Comparison of ENCODE assay signal across 8 cellular contexts in genomic region chr14:54566410-54567223, GRCh38. TPM values are rescaled to one million over a fixed set of nuclear protein-coding genes. Genes with fewer than 3 reads are reported as not detected.
DNase-seq lines count a peak whose midpoint lies in the region; ATAC-seq and TF ChIP-seq lines count a peak whose summit lies in the region.

Gene SAMD4A (plus strand): TSS chr14:54567128. CDS start chr14:54567917, 789 bp downstream.

- peak; percentile 36 for ATAC-seq in GM19025 (IDR thresholded peaks at IDR 0.05; ENCODE audit: low read depth, unreplicated experiment)
- ATAC-seq in HG03175 (IDR thresholded peaks at IDR 0.05; ENCODE audit: unreplicated experiment): peak; percentile 27
- ATAC-seq in stimulated activated effector memory CD8-positive, alpha-beta T cell treated with anti-CD3 and anti-CD28 coated beads, Interleukin-12 subunit alpha, Interleukin-12 subunit beta, amount 100 ng/mL, for 72 hours: peak; percentile 12

- no peaks in the 10 kb centered on the region for H3K36me3 Mint-ChIP-seq in endothelial cell (ENCODE audit: low read depth, unreplicated experiment)
- no peaks in the 10 kb centered on the region for H3K36me3 Mint-ChIP-seq in stimulated activated effector memory CD8-positive, alpha-beta T cell treated with anti-CD3 and anti-CD28 coated beads, Interleukin-12 subunit alpha, Interleukin-12 subunit beta, amount 100 ng/mL, for 72 hours

- TF ChIP-seq CTCF in endothelial cell (IDR thresholded peaks at IDR 0.05; ENCODE audit: unreplicated experiment): peak; percentile 20

- peak; percentile 88 for DNase-seq in Ammon's horn (ENCODE audit: low spot score)
- peak; percentile 49 for DNase-seq in NCI-H748 treated with DMSO at 0.1 percent for 48 hours (lab: John Stamatoyannopoulos, UW)
- DNase-seq in activated T-cell treated with anti-CD3 and anti-CD28 coated beads for 24 hours (ENCODE audit: low read depth): peak; percentile 35
- peak; percentile 66 for DNase-seq in endothelial cell (ENCODE audit: low spot score)
- no peak for DNase-seq in mesenteric fat pad (ENCODE audit: low spot score)
- DNase-seq in stimulated activated effector memory CD8-positive, alpha-beta T cell treated with anti-CD3 and anti-CD28 coated beads, Interleukin-12 subunit alpha, Interleukin-12 subunit beta, amount 100 ng/mL, for 72 hours (ENCODE audit: low spot score in 2 of 2): peak; percentile 18 to 65

- H3K4me3 Mint-ChIP-seq in endothelial cell (ENCODE audit: unreplicated experiment): peak within 1 kb of the TSS; percentile 97
- peak within 1 kb of the TSS; percentile 83 for H3K4me3 Mint-ChIP-seq in stimulated activated effector memory CD8-positive, alpha-beta T cell treated with anti-CD3 and anti-CD28 coated beads, Interleukin-12 subunit alpha, Interleukin-12 subunit beta, amount 100 ng/mL, for 72 hours

- H3K4me1 Mint-ChIP-seq in endothelial cell (ENCODE audit: unreplicated experiment): peaks cover 15% of the 10 kb centered on the region
- H3K4me1 Mint-ChIP-seq in stimulated activated effector memory CD8-positive, alpha-beta T cell treated with anti-CD3 and anti-CD28 coated beads, Interleukin-12 subunit alpha, Interleukin-12 subunit beta, amount 100 ng/mL, for 72 hours: peaks cover 12% of the 10 kb centered on the region

- H3K27ac Mint-ChIP-seq in endothelial cell (ENCODE audit: unreplicated experiment): peak within 1 kb of the TSS; percentile 70
- H3K27ac Mint-ChIP-seq in stimulated activated effector memory CD8-positive, alpha-beta T cell treated with anti-CD3 and anti-CD28 coated beads, Interleukin-12 subunit alpha, Interleukin-12 subunit beta, amount 100 ng/mL, for 72 hours: no peak within 1 kb of the TSS

- H3K27me3 Mint-ChIP-seq in endothelial cell (ENCODE audit: unreplicated experiment): peaks cover 8% of the 10 kb centered on the region

- H3K9me3 Mint-ChIP-seq in endothelial cell (ENCODE audit: unreplicated experiment): no peaks in the 10 kb centered on the region
- no peaks in the 10 kb centered on the region for H3K9me3 Mint-ChIP-seq in stimulated activated effector memory CD8-positive, alpha-beta T cell treated with anti-CD3 and anti-CD28 coated beads, Interleukin-12 subunit alpha, Interleukin-12 subunit beta, amount 100 ng/mL, for 72 hours

RNA-seq across cellular contexts. Expression of gene SAMD4A, which starts in this region (rescaled TPM):
- 9.2 TPM for total RNA-seq in endothelial cell (ENCODE audit: unreplicated experiment)
- 110 TPM for total RNA-seq in mesenteric fat pad

Comparison
In these comparisons a context has a peak if more than half of its experiments do, and no peak if none do; other contexts are left out.
1. RNA of gene SAMD4A (total RNA-seq): 110 TPM in mesenteric fat pad (single experiment); 9.2 TPM in endothelial cell (single experiment); every median in the first group is over 10 times any median in the second.
2. Peak in every context shown above with its lines, with median percentiles within 50 percentile points of each other: ATAC-seq.